In genomic region chr3:142963266-142964149, GRCh38 we compare ENCODE assay signal across 1 cellular context.
TF ChIP-seq lines count a peak whose summit lies in the region.

TSS of gene PAQR9 (minus strand) at chr3:142963674. CDS start at chr3:142963336, 338 bp downstream.

TF ChIP-seq in HepG2, 621 proteins besides CTCF, POLR2A, EP300 and RAD21 (continued from another document and continues in another):
- TF ChIP-seq BCLAF1 (IDR thresholded peaks at IDR 0.05): no peak
- peak; percentile 43 for TF ChIP-seq YY1 (IDR thresholded peaks at IDR 0.05; ENCODE audit: insufficient read depth, insufficient replicate concordance, low read depth, low read length)
- TF ChIP-seq ZNF3 (CRISPR knock-in tag; IDR thresholded peaks at IDR 0.05): no peak
- no peak for TF ChIP-seq CAMTA2 (CRISPR knock-in tag; IDR thresholded peaks at IDR 0.05; ENCODE audit: borderline replicate concordance)
- 0 out of 2 replicates have a peak, but pooled peaks have one; percentile 25 for TF ChIP-seq HNF4A (CRISPR knock-in tag; IDR thresholded peaks at IDR 0.05)
- TF ChIP-seq ZBTB7B (CRISPR knock-in tag; IDR thresholded peaks at IDR 0.05): no peak
- 0 out of 2 replicates have a peak, but pooled peaks have one; percentile 47 for TF ChIP-seq ZXDC (CRISPR knock-in tag; IDR thresholded peaks at IDR 0.05)
- TF ChIP-seq TMF1 (CRISPR knock-in tag; IDR thresholded peaks at IDR 0.05; ENCODE audit: low read depth): no peak
- no peak; the same call in 1 of the 2 replicates for TF ChIP-seq ETV5 (CRISPR knock-in tag; IDR thresholded peaks at IDR 0.05; ENCODE audit: borderline replicate concordance)
- TF ChIP-seq ZNF883 (CRISPR knock-in tag; IDR thresholded peaks at IDR 0.05; ENCODE audit: not compliant biosample characterization): no peak
- no peak for TF ChIP-seq FOXK2 (IDR thresholded peaks at IDR 0.05)
- peak; percentile 33 for TF ChIP-seq ATF7-NPFF (CRISPR knock-in tag; IDR thresholded peaks at IDR 0.05; ENCODE audit: low read depth)
- TF ChIP-seq RBAK (CRISPR knock-in tag; IDR thresholded peaks at IDR 0.05): no peak
- TF ChIP-seq U2AF2 (IDR thresholded peaks at IDR 0.05; ENCODE audit: low read depth, low read length): no peak
- TF ChIP-seq AHDC1 (CRISPR knock-in tag; IDR thresholded peaks at IDR 0.05; ENCODE audit: borderline replicate concordance): no peak
- no peak for TF ChIP-seq CBX2 (IDR thresholded peaks at IDR 0.05; ENCODE audit: low read depth, low read length)
- TF ChIP-seq CBX2 (CRISPR knock-in tag; IDR thresholded peaks at IDR 0.05; ENCODE audit: low read depth): no peak
- no peak for TF ChIP-seq ZNF766 (CRISPR knock-in tag; IDR thresholded peaks at IDR 0.05; ENCODE audit: borderline replicate concordance)
- no peak for TF ChIP-seq SSRP1 (CRISPR knock-in tag; IDR thresholded peaks at IDR 0.05)
- no peak; the same call in 1 of the 2 replicates for TF ChIP-seq DNMT1 (CRISPR knock-in tag; IDR thresholded peaks at IDR 0.05)
- TF ChIP-seq PHB2 (IDR thresholded peaks at IDR 0.05; ENCODE audit: partially characterized antibody): no peak
- no peak for TF ChIP-seq ZNF136 (CRISPR knock-in tag; IDR thresholded peaks at IDR 0.05; ENCODE audit: low read depth)
- TF ChIP-seq NCOR1 (IDR thresholded peaks at IDR 0.05; ENCODE audit: borderline replicate concordance, low read length): no peak
- TF ChIP-seq ZNF564 (CRISPR knock-in tag; IDR thresholded peaks at IDR 0.05): no peak
- TF ChIP-seq KLF11 (CRISPR knock-in tag; IDR thresholded peaks at IDR 0.05): no peak
- TF ChIP-seq ZBTB40 (IDR thresholded peaks at IDR 0.05): no peak
- TF ChIP-seq ZBTB40 (CRISPR knock-in tag; IDR thresholded peaks at IDR 0.05): no peak; the same call in 1 of the 2 replicates
- TF ChIP-seq ZBTB10 (CRISPR knock-in tag; IDR thresholded peaks at IDR 0.05; ENCODE audit: borderline replicate concordance): no peak
- no peak for TF ChIP-seq ZNF296 (CRISPR knock-in tag; conservative IDR thresholded peaks at IDR 0.05)
- TF ChIP-seq NONO (IDR thresholded peaks at IDR 0.05): no peak
- peak; percentile 74 for TF ChIP-seq NONO (CRISPR knock-in tag; conservative IDR thresholded peaks at IDR 0.05)
- TF ChIP-seq, protein P1, sequence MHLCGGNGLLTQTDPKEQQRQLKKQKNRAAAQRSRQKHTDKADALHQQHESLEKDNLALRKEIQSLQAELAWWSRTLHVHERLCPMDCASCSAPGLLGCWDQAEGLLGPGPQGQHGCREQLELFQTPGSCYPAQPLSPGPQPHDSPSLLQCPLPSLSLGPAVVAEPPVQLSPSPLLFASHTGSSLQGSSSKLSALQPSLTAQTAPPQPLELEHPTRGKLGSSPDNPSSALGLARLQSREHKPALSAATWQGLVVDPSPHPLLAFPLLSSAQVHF (CRISPR knock-in tag; IDR thresholded peaks at IDR 0.05): no peak
- peak; percentile 79; the same call in 1 of the 2 replicates for TF ChIP-seq ZSCAN20 (CRISPR knock-in tag; IDR thresholded peaks at IDR 0.05; ENCODE audit: borderline replicate concordance)
- TF ChIP-seq EHMT2 (IDR thresholded peaks at IDR 0.05; ENCODE audit: borderline replicate concordance, low read depth, low read length): no peak
- TF ChIP-seq PTBP1 (IDR thresholded peaks at IDR 0.05; ENCODE audit: low read depth, low read length, poor library complexity, severe bottlenecking): no peak
- no peak for TF ChIP-seq NAIF1 (CRISPR knock-in tag; IDR thresholded peaks at IDR 0.05; ENCODE audit: borderline replicate concordance)
- TF ChIP-seq ZMYM3 (CRISPR knock-in tag; IDR thresholded peaks at IDR 0.05): peak; percentile 47; the same call in 1 of the 2 replicates
- peak; percentile 70; the same call in 1 of the 2 replicates for TF ChIP-seq KDM5B (CRISPR knock-in tag; IDR thresholded peaks at IDR 0.05; ENCODE audit: borderline replicate concordance)
